Comparison of ENCODE assay signal across 1 cellular context in the genomic region with DNA sequence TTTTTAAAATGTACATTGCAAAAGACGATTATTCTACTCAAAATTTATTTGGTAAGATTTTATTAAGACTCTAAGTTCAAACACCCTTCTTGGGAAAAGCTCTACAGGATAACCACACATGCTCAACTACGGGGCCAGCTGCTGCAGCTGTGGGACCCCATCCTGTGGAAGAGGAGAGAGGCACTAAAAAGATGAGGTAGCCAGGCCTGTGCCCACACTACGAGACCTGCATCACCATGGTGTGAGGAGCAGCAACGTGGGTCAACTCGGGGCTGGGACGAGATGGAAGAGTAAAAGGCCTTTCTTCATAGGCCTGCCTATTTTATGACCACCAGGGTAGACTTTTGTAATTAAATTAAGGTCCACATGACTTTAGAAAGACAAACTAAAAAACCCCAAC.
TF ChIP-seq lines count a peak whose summit lies in the region.

No MANE protein-coding gene starts in this region.

TF ChIP-seq in IMR-90, 13 proteins besides CTCF, POLR2A, EP300 and RAD21:
- no peak for TF ChIP-seq MAFK (IDR thresholded peaks at IDR 0.05; ENCODE audit: low read depth, low read length)
- TF ChIP-seq MXI1 (IDR thresholded peaks at IDR 0.05; ENCODE audit: borderline replicate concordance, low read depth, low read length), result no peak
- no peak for TF ChIP-seq SMC3 (IDR thresholded peaks at IDR 0.05; ENCODE audit: low read depth, low read length)
- TF ChIP-seq CHD1 (IDR thresholded peaks at IDR 0.05; ENCODE audit: low read depth, low read length), result no peak
- TF ChIP-seq, protein P1, sequence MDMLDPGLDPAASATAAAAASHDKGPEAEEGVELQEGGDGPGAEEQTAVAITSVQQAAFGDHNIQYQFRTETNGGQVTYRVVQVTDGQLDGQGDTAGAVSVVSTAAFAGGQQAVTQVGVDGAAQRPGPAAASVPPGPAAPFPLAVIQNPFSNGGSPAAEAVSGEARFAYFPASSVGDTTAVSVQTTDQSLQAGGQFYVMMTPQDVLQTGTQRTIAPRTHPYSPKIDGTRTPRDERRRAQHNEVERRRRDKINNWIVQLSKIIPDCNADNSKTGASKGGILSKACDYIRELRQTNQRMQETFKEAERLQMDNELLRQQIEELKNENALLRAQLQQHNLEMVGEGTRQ (IDR thresholded peaks at IDR 0.05; ENCODE audit: low read depth, low read length), result no peak
- no peak for TF ChIP-seq MAZ (IDR thresholded peaks at IDR 0.05; ENCODE audit: borderline replicate concordance, low read depth, low read length)
- no peak for TF ChIP-seq RCOR1 (IDR thresholded peaks at IDR 0.05; ENCODE audit: insufficient replicate concordance, low read length)
- TF ChIP-seq FOS (IDR thresholded peaks at IDR 0.05; ENCODE audit: low read depth, low read length), result no peak
- TF ChIP-seq NFE2L2 (IDR thresholded peaks at IDR 0.05; ENCODE audit: low read depth, low read length), result no peak
